Comparison of ENCODE assay signal across 1 cellular context in the genomic region with DNA sequence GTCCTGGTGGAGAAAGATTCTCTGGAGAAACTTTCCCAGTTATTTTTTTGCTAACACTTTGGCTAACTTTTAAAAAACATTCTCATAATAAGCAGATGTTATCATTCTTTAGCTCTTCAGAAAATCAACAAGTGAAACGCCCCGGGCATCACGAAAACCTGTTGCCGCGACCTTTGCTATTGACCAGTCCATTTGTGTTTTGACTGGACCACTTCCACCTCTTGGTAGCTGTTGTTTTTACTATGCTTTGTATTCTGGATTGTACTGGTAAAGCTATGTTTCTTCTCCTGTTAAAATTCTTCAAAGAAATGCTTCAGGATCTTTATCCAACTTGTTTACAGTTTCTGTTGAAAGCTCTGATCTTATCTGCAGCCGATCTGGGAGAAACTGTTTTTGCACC.
TF ChIP-seq lines count a peak whose summit lies in the region.

No MANE protein-coding gene starts in this region.

TF ChIP-seq in endothelial cell of umbilical vein, 7 proteins besides CTCF, POLR2A, EP300 and RAD21 (continued from another document):
- TF ChIP-seq JUN (IDR thresholded peaks at IDR 0.05; ENCODE audit: borderline replicate concordance, insufficient read depth, insufficient read length, low read depth) (no peak), POLR2AphosphoS5 (IDR thresholded peaks at IDR 0.05; ENCODE audit: insufficient read depth, low read depth, low read length) (no peak), EZH2 (IDR thresholded peaks at IDR 0.05; ENCODE audit: borderline replicate concordance, low read depth, low read length, severe bottlenecking) (no peak), MYC (IDR thresholded peaks at IDR 0.05; ENCODE audit: low read depth, low read length) (no peak), FOS (IDR thresholded peaks at IDR 0.05; ENCODE audit: borderline replicate concordance, insufficient read depth, low read length) (no peak)
- TF ChIP-seq, protein P1, sequence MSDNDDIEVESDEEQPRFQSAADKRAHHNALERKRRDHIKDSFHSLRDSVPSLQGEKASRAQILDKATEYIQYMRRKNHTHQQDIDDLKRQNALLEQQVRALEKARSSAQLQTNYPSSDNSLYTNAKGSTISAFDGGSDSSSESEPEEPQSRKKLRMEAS (IDR thresholded peaks at IDR 0.05; ENCODE audit: insufficient read depth, insufficient read length) = no peak
